In genomic region chr9:91405343-91406077, GRCh38 we compare ENCODE assay signal across 19 cellular contexts.
"Had no signal": no experiment of that assay in that cellular context is flagged by ENCODE, and none has a peak within 500 bp of the region (broad histone marks: within the 10 kb centered on the region; RNA-seq: fewer than 3 reads in every experiment).

No MANE protein-coding gene starts in this region.

- H3K4me1 ChIP-seq: body of pancreas, colonic mucosa, parathyroid adenoma had no signal

- H3K27ac ChIP-seq: body of pancreas, colonic mucosa, lower lobe of right lung, parathyroid adenoma, sigmoid colon, thoracic aorta, upper lobe of left lung had no signal

- DNase-seq: activated CD4-positive, alpha-beta T cell treated with anti-CD3 and anti-CD28 coated beads, Interleukin-2, amount 50 U/mL, for 1 hour; activated gamma-delta T cell treated with Interleukin-2 at 50 U/mL for 16 hours; activated naive CD8-positive, alpha-beta T cell treated with anti-CD3 and anti-CD28 coated beads, Interleukin-2, amount 10 ng/mL, durations not matched to agents 7 days and 5 days; body of pancreas; central memory CD4-positive, alpha-beta T cell; colonic mucosa; erythroblast; hypothalamus; lower lobe of right lung; natural killer cell; sigmoid colon; stimulated activated CD4-positive, alpha-beta T cell treated with anti-CD3 and anti-CD28 coated beads, Interleukin-4, amount 100 ng/mL, for 4 hours had no signal

- H3K9me3 ChIP-seq: body of pancreas, colonic mucosa, lower lobe of right lung, sigmoid colon, thoracic aorta, upper lobe of left lung had no signal

- ATAC-seq: body of pancreas; lower lobe of right lung; stimulated activated memory B cell treated with anti-CD40 and anti-IgM and Interleukin-4, amounts not matched to agents 10 μg/mL and 1 μg/mL and 100 μg/mL, for 72 hours had no signal

- H3K4me3 ChIP-seq: body of pancreas, colonic mucosa, lower lobe of right lung, sigmoid colon, thoracic aorta, upper lobe of left lung had no signal

- FAIRE-seq: endometrium, frontal cortex, keratinocyte had no signal
